8 cellular contexts compared by ENCODE assay signal in the genomic region with DNA sequence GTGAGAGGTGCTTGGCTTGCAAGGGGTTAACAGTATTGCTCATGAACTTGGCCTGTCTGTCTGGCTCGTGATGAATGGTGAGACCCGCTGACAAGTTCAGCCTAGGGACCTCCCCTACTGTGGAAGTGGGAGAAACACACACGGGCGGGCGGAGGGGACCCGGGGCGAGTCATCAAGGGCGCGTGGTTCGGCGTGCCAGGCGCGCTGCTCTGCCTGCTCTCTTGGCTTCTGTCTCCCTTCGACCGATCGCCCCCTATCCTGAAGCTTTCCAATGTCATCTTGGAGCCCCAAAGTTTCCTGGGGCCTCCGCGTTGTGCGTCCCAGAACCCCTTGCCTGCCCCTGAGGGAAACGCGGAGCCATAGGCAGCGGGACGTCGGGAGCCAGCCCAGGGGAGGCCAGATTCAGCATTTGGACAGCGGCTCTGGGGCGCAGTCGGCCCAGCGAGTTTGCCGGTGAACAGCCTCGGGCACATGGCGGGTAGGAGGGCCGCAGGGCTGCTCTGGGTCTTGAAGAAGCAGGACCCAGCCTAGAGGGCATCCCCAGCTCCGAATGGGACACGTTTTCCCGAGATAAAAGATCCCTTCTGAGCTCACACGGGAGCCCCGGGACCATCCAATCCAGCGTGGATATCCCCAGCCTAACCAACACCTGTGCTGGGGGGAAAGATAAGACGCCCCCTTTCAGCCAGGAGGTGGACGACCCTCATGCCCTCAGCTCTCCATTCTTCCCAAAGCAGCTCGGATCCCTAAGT. TPM values are rescaled to one million over a fixed set of nuclear protein-coding genes. Genes with fewer than 3 reads are reported as not detected.
DNase-seq lines count a peak whose midpoint lies in the region; ATAC-seq and TF ChIP-seq lines count a peak whose summit lies in the region.

No MANE protein-coding gene starts in this region.

- no peaks in the 10 kb centered on the region for H3K36me3 Mint-ChIP-seq in activated naive CD8-positive, alpha-beta T cell

- peak overlapping the region; percentile 42 for H3K4me3 Mint-ChIP-seq in activated naive CD8-positive, alpha-beta T cell

- no peaks in the 10 kb centered on the region for H3K27me3 ChIP-seq in right cardiac atrium (ENCODE audit: control insufficient read depth, insufficient read depth)

- intact Hi-C loops in right cardiac atrium (cut with DNase I): no loop called here

- no peak overlapping the region for H3K27ac ChIP-seq in right cardiac atrium (ENCODE audit: low read length)

- DNase-seq in AG09309 (ENCODE audit: low read depth): peak; percentile 5
- peak; percentile 58 for DNase-seq in HK-2 (ENCODE audit: unreplicated experiment)
- peak; percentile 17 for DNase-seq in SKM-1 (lab: John Stamatoyannopoulos, UW; ENCODE audit: unreplicated experiment)
- DNase-seq in right cardiac atrium: peak; percentile 70 to 89 (median 84)
- DNase-seq in stimulated activated CD4-positive, alpha-beta T cell treated with anti-CD3 and anti-CD28 coated beads, Interleukin-12 subunit alpha, Interleukin-12 subunit beta, amount 100 ng/mL, for 24 hours (ENCODE audit: low read depth in 2 of 2): peak; percentile 24 to 45
- DNase-seq in NCI-H1092 treated with DMSO at 0.1 percent for 48 hours (lab: John Stamatoyannopoulos, UW): no peak
- no peak for DNase-seq in NCI-H2029 (lab: John Stamatoyannopoulos, UW)

- H3K4me3 ChIP-seq in AG09309 (ENCODE audit: control insufficient read depth, low read depth, low read length) (no peak overlapping the region), right cardiac atrium (ENCODE audit: low read length) (no peak overlapping the region)

- H3K27ac Mint-ChIP-seq in activated naive CD8-positive, alpha-beta T cell: no peak overlapping the region

- peaks cover 15% of the 10 kb centered on the region for H3K4me1 Mint-ChIP-seq in activated naive CD8-positive, alpha-beta T cell (ENCODE audit: low read depth)

- no peak for TF ChIP-seq CTCF in AG09309 (IDR thresholded peaks at IDR 0.05; ENCODE audit: control insufficient read depth, insufficient read depth, low read depth, low read length, missing control alignments)

- peaks cover 50% of the 10 kb centered on the region for H3K27me3 Mint-ChIP-seq in activated naive CD8-positive, alpha-beta T cell

- H3K4me1 ChIP-seq in right cardiac atrium (ENCODE audit: control insufficient read depth, insufficient read depth, low read length): no peaks in the 10 kb centered on the region

- no peaks in the 10 kb centered on the region for H3K9me3 ChIP-seq in right cardiac atrium (ENCODE audit: control insufficient read depth, low read length)

- H3K9me3 Mint-ChIP-seq in activated naive CD8-positive, alpha-beta T cell (ENCODE audit: low read depth): no peaks in the 10 kb centered on the region

- ATAC-seq in right cardiac atrium: peak; percentile 66 to 67

- 8% methylated on average over 41 of the region's 41 CpGs for WGBS in right cardiac atrium

RNA-seq across cellular contexts. Expression of gene POLG, which starts 27.0 kb away (rescaled TPM):
- 10 to 100 TPM; 28.5 to 34.8 (median 33.7) TPM for total RNA-seq in right cardiac atrium
- polyA plus RNA-seq in right cardiac atrium: 26.0 TPM

Comparison
In these comparisons a context has a peak if more than half of its experiments do, and no peak if none do; other contexts are left out.
1. DNase-seq: peak in AG09309 (single experiment), HK-2 (single experiment), SKM-1 (single experiment), right cardiac atrium (3 of 3) and stimulated activated CD4-positive, alpha-beta T cell treated with anti-CD3 and anti-CD28 coated beads, Interleukin-12 subunit alpha, Interleukin-12 subunit beta, amount 100 ng/mL, for 24 hours (2 of 2); none in NCI-H1092 treated with DMSO at 0.1 percent for 48 hours (single experiment) and NCI-H2029 (single experiment).